Comparison of ENCODE assay signal across 20 cellular contexts in the genomic region with DNA sequence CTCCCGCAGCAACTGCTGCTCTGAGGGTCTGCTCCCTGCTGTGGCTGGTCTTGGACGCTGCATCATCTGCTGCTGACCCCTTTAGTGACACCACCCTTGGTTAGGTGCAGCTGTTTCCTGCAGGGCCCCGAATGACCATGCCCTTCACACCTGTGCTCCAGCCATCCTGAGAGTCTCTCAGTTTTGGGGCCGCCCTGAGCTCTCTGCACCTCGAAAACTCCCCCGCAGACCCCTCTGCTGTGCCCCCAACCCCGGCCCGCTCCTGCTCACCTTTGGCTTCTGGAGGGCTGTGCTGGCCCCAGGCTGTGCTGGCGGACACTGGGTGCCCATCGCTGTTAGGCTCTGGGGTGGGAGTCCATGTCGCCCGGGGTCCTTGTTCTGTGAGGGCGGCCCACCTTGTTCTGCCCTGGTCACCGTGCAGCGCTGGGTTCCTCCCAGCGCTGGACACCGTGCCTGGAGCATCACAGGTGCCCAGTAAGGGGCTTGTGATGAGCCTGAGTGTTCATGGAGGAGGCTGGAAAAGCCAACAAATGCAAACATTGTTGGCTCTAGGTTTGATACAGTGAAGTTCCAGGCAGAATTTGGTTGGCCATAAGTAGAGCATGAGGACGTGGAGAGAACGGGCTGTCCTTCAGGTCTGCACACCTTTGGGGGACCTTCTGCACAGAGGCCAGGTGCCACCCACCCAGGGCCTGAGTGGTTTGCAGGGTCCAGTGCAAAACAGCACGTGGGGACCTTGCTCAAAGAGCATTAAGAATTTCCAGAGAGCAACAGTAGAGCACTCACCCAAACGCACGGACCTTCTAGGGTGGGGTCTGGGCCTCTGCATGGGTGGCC. TPM values are rescaled to one million over a fixed set of nuclear protein-coding genes. Genes with fewer than 3 reads are reported as not detected.
DNase-seq lines count a peak whose midpoint lies in the region; ATAC-seq, FAIRE-seq and TF ChIP-seq lines count a peak whose summit lies in the region.
"Had no signal": no experiment of that assay in that cellular context is flagged by ENCODE, and none has a peak within 500 bp of the region (broad histone marks: within the 10 kb centered on the region; RNA-seq: fewer than 3 reads in every experiment).

No MANE protein-coding gene starts in this region.

- H3K4me1 ChIP-seq in RWPE2 (ENCODE audit: insufficient read depth, poor library complexity, severe bottlenecking) (peaks cover 4% of the 10 kb centered on the region), HepG2 (ENCODE audit: insufficient read depth, low read length) (peaks cover under 1% of the 10 kb centered on the region; the same call in 1 of the 2 replicates)

- H3K27ac ChIP-seq in RWPE2 (ENCODE audit: poor library complexity, severe bottlenecking) (no peak overlapping the region), HepG2 (ENCODE audit: extremely low read length, insufficient read depth, low read length) (no peak overlapping the region), caudate nucleus (ENCODE audit: low read depth, low read length) (no peak overlapping the region)

- peaks cover 2% of the 10 kb centered on the region for H3K9me3 Mint-ChIP-seq in stimulated activated memory B cell treated with anti-CD40 and anti-IgM and Interleukin-4, amounts not matched to agents 10 μg/mL and 1 μg/mL and 100 μg/mL, for 72 hours
- H3K9me3 Mint-ChIP-seq: dendritic cell treated with granulocyte-macrophage colony-stimulating factor and Interleukin-4, amounts not matched to agents 40 ng/mL and 50 ng/mL, for 4 days had no signal

- intact Hi-C loops in HepG2 (cut with micrococcal nuclease; ENCODE audit: unreplicated experiment): no loop called here

- no peak overlapping the region for H3K4me2 ChIP-seq in HepG2 (ENCODE audit: low read depth, low read length)

- in situ Hi-C loops in HepG2 (cut with HindIII; ENCODE audit: extremely low pct_ligation_motif_present, low pct_unique_long_range_greater_than_20kb): loop anchor here (10.0 kb wide), 1 partner anchor 280 kb away; no protein-coding TSS in a partner anchor

- no peaks in the 10 kb centered on the region for H3K36me3 Mint-ChIP-seq in stimulated activated memory B cell treated with anti-CD40 and anti-IgM and Interleukin-4, amounts not matched to agents 10 μg/mL and 1 μg/mL and 100 μg/mL, for 72 hours
- H3K36me3 Mint-ChIP-seq: IgD-negative memory B cell had no signal

- peaks cover 14% of the 10 kb centered on the region for H3K4me1 Mint-ChIP-seq in stimulated activated memory B cell treated with anti-CD40 and anti-IgM and Interleukin-4, amounts not matched to agents 10 μg/mL and 1 μg/mL and 100 μg/mL, for 72 hours

- H3K79me2 ChIP-seq in HepG2 (ENCODE audit: insufficient read depth, low read length): no peaks in the 10 kb centered on the region

- POLR2A ChIA-PET in HepG2 (lab: Yijun Ruan, JAX): no interaction called here

- no peaks in the 10 kb centered on the region for H3K27me3 ChIP-seq in RWPE2 (ENCODE audit: insufficient read depth, poor library complexity, severe bottlenecking)
- peaks cover 0 to 6% of the 10 kb centered on the region in 2 experiments; a peak in 2 of 5 replicates for H3K27me3 ChIP-seq in HepG2 (ENCODE audit: control insufficient read depth in 1 of 2, insufficient read depth in 2 of 2, low read length in 2 of 2)
- H3K27me3 ChIP-seq: tibial nerve had no signal

- H3K4me3 ChIP-seq in RWPE2 (ENCODE audit: severe bottlenecking) (no peak overlapping the region), HepG2 (replicated peaks in 1 of 3; ENCODE audit: insufficient read depth in 1 of 3, low read depth in 2 of 3, low read length in 3 of 3) (no peak overlapping the region)
- H3K4me3 ChIP-seq: tibial nerve had no signal

- no peak overlapping the region for H3K4me3 Mint-ChIP-seq in stimulated activated memory B cell treated with anti-CD40 and anti-IgM and Interleukin-4, amounts not matched to agents 10 μg/mL and 1 μg/mL and 100 μg/mL, for 72 hours
- H3K4me3 Mint-ChIP-seq: dendritic cell treated with granulocyte-macrophage colony-stimulating factor and Interleukin-4, amounts not matched to agents 40 ng/mL and 50 ng/mL, for 4 days; IgD-negative memory B cell; T-helper 17 cell had no signal

- FAIRE-seq in HepG2 (lab: Jason Lieb, UNC): no peak
- no peak for FAIRE-seq in RCC 7860 (lab: Jason Lieb, UNC)

- no peak for TF ChIP-seq CTCF in RWPE2 (IDR thresholded peaks at IDR 0.05; ENCODE audit: poor library complexity, severe bottlenecking)
- TF ChIP-seq CTCF in HepG2 (CRISPR knock-in tag; IDR thresholded peaks at IDR 0.05): no peak

- H3K9me3 ChIP-seq in RWPE2 (ENCODE audit: severe bottlenecking): no peaks in the 10 kb centered on the region
- no peaks in the 10 kb centered on the region for H3K9me3 ChIP-seq in HepG2 (ENCODE audit: low read length)
- H3K9me3 ChIP-seq: tibial nerve had no signal

- TF ChIP-seq RAD21 in HepG2 (CRISPR knock-in tag; IDR thresholded peaks at IDR 0.05): no peak

- H2AFZ ChIP-seq in HepG2 (ENCODE audit: low read length): no peak overlapping the region

- no peaks in the 10 kb centered on the region for H3K27me3 Mint-ChIP-seq in stimulated activated memory B cell treated with anti-CD40 and anti-IgM and Interleukin-4, amounts not matched to agents 10 μg/mL and 1 μg/mL and 100 μg/mL, for 72 hours
- H3K27me3 Mint-ChIP-seq: dendritic cell treated with granulocyte-macrophage colony-stimulating factor and Interleukin-4, amounts not matched to agents 40 ng/mL and 50 ng/mL, for 4 days; IgD-negative memory B cell; T-helper 17 cell had no signal

- no peak overlapping the region for H3K9ac ChIP-seq in HepG2 (ENCODE audit: insufficient read depth, low read depth, low read length)

- CTCF ChIA-PET in HepG2 (lab: Yijun Ruan, JAX; ENCODE audit: low intra/inter-chr PET ratio, low total read pairs): no interaction called here

- peak; percentile 58 for DNase-seq in activated effector memory CD4-positive, alpha-beta T cell treated with anti-CD3 and anti-CD28 coated beads, Interleukin-2, amount 50 U/mL, for 16 hours
- no peak for DNase-seq in activated effector memory CD4-positive, alpha-beta T cell treated with Interleukin-2 at 50 U/mL for 16 hours
- DNase-seq in RWPE2 (ENCODE audit: low spot score) (peak; percentile 56), HepG2 (ENCODE audit: low spot score) (no peak), caudate nucleus (lab: John Stamatoyannopoulos, UW) (no peak), NCI-H2227 (lab: John Stamatoyannopoulos, UW; ENCODE audit: unreplicated experiment) (no peak), RCC 7860 (ENCODE audit: low spot score) (no peak)
- DNase-seq: amygdala; Calu3; GDM1; NCI-H1092 treated with DMSO at 0.1 percent for 48 hours; NCI-H226; OCI-M1; stimulated activated CD4-positive, alpha-beta T cell treated with anti-CD3 and anti-CD28 coated beads, Interleukin-1b, Interleukin-23, amount 100 ng/mL, for 48 hours; T-helper 17 cell had no signal

- no peaks in the 10 kb centered on the region for H4K20me1 ChIP-seq in HepG2 (ENCODE audit: insufficient read depth, low read length)

- H3K27ac Mint-ChIP-seq in stimulated activated memory B cell treated with anti-CD40 and anti-IgM and Interleukin-4, amounts not matched to agents 10 μg/mL and 1 μg/mL and 100 μg/mL, for 72 hours: no peak overlapping the region
- H3K27ac Mint-ChIP-seq: dendritic cell treated with granulocyte-macrophage colony-stimulating factor and Interleukin-4, amounts not matched to agents 40 ng/mL and 50 ng/mL, for 4 days; IgD-negative memory B cell; T-helper 17 cell had no signal

- ATAC-seq in RWPE2 (ENCODE audit: low read depth) (no peak), HepG2 (peak; percentile 28)
- ATAC-seq in stimulated activated memory B cell treated with anti-CD40 and anti-IgM and Interleukin-4, amounts not matched to agents 10 μg/mL and 1 μg/mL and 100 μg/mL, for 72 hours: peak; percentile 44
- ATAC-seq: esophagus mucosa, T-helper 17 cell had no signal

- no TSS peak for BruUV-seq in HepG2 (replicated peaks; lab: Mats Ljungman, UMichigan)

- no peak for TF ChIP-seq EP300 in HepG2 (IDR thresholded peaks at IDR 0.05; ENCODE audit: low read depth in 2 of 2, low read length in 2 of 2)
- TF ChIP-seq EP300 in HepG2 (CRISPR knock-in tag; IDR thresholded peaks at IDR 0.05; ENCODE audit: borderline replicate concordance): no peak

- TF ChIP-seq POLR2A in HepG2 (IDR thresholded peaks at IDR 0.05; ENCODE audit: insufficient read depth in 1 of 2, low read depth in 2 of 2, low read length in 2 of 2): no peak

- H3K36me3 ChIP-seq in RWPE2 (ENCODE audit: low read depth) (no peaks in the 10 kb centered on the region), HepG2 (replicated peaks in 1 of 2; ENCODE audit: control insufficient read depth in 1 of 2, insufficient read depth in 2 of 2, low read length in 2 of 2) (no peaks in the 10 kb centered on the region)

- 25% methylated on average over 4 of the region's 22 CpGs for WGBS in HepG2 (ENCODE audit: low lambda C conversion rate)

RNA-seq across cellular contexts. Expression of a gene that starts 12.3 kb away (rescaled TPM):
- total RNA-seq in HepG2 (2016; rRNA removed; fragmentation: Illumina TruSeq; extraction: Trizol): 0.24 and 0.42 TPM in 2 replicates
- 0.09 and 0.30 TPM in 2 replicates for total RNA-seq in HepG2 (2016; cell fraction: cytosol; rRNA removed; fragmentation: Illumina TruSeq; extraction: Trizol; ENCODE audit: low read depth)
- 0.13 and 0.30 TPM in 2 replicates for total RNA-seq in HepG2 (2016; cell fraction: insoluble cytoplasmic fraction; rRNA removed; fragmentation: Illumina TruSeq; extraction: Trizol)
- total RNA-seq in HepG2 (2016; cell fraction: membrane; rRNA removed; fragmentation: Illumina TruSeq; extraction: Trizol): 0.56 and 0.72 TPM in 2 replicates
- total RNA-seq in HepG2 (2016; cell fraction: nucleus; rRNA removed; fragmentation: Illumina TruSeq; extraction: Trizol): 1.0 and 2.3 TPM in 2 replicates
- polyA plus RNA-seq in HepG2 (2011; rRNA removed): 14.5 and 17.9 TPM in 2 replicates
- 12.3 and 15.2 TPM in 2 replicates for polyA plus RNA-seq in HepG2 (2011; cell fraction: cytosol; rRNA removed)
- polyA plus RNA-seq in HepG2 (2011; cell fraction: nucleus; rRNA removed): 97.1 and 99.3 TPM in 2 replicates
- polyA plus RNA-seq in HepG2 (2012): 7.0 and 10.3 TPM in 2 replicates
- 0.44 and 0.71 TPM in 2 replicates for polyA plus RNA-seq in HepG2 (2016; cell fraction: cytosol; fragmentation: Illumina TruSeq; extraction: Trizol; ENCODE audit: low read depth)
- 0.98 and 1.0 TPM in 2 replicates for polyA plus RNA-seq in HepG2 (2016; cell fraction: insoluble cytoplasmic fraction; fragmentation: Illumina TruSeq; extraction: Trizol; ENCODE audit: low read depth)
- 0.39 and 0.88 TPM in 2 replicates for polyA plus RNA-seq in HepG2 (2016; cell fraction: membrane; fragmentation: Illumina TruSeq; extraction: Trizol; ENCODE audit: low read depth)
- 2.9 and 3.4 TPM in 2 replicates for polyA plus RNA-seq in HepG2 (2016; cell fraction: nucleus; fragmentation: Illumina TruSeq; extraction: Trizol; ENCODE audit: insufficient read depth, low read depth)
- polyA minus RNA-seq in HepG2 (2011; rRNA and poly(A)+ RNA removed; ENCODE audit: low replicate concordance): 33.1 and 57.2 TPM in 2 replicates
- 6.9 and 10.2 TPM in 2 replicates for polyA minus RNA-seq in HepG2 (2011; cell fraction: cytosol; rRNA and poly(A)+ RNA removed)
- 15.7 and 18.6 TPM in 2 replicates for polyA minus RNA-seq in HepG2 (2011; cell fraction: nucleus; rRNA and poly(A)+ RNA removed)

RNA-seq across cellular contexts. Expression of a gene that starts 56.1 kb away (rescaled TPM):
- 13.5 and 25.1 TPM in 2 replicates for total RNA-seq in HepG2 (2016; rRNA removed; fragmentation: Illumina TruSeq; extraction: Trizol)
- 11.1 and 12.1 TPM in 2 replicates for total RNA-seq in HepG2 (2016; cell fraction: cytosol; rRNA removed; fragmentation: Illumina TruSeq; extraction: Trizol; ENCODE audit: low read depth)
- total RNA-seq in HepG2 (2016; cell fraction: insoluble cytoplasmic fraction; rRNA removed; fragmentation: Illumina TruSeq; extraction: Trizol): 12.9 and 25.2 TPM in 2 replicates
- total RNA-seq in HepG2 (2016; cell fraction: membrane; rRNA removed; fragmentation: Illumina TruSeq; extraction: Trizol): 17.4 and 19.2 TPM in 2 replicates
- 22.7 and 24.9 TPM in 2 replicates for total RNA-seq in HepG2 (2016; cell fraction: nucleus; rRNA removed; fragmentation: Illumina TruSeq; extraction: Trizol)
- polyA plus RNA-seq in HepG2 (2011; rRNA removed): 20.4 and 31.7 TPM in 2 replicates
- 24.7 and 33.2 TPM in 2 replicates for polyA plus RNA-seq in HepG2 (2011; cell fraction: cytosol; rRNA removed)
- polyA plus RNA-seq in HepG2 (2011; cell fraction: nucleus; rRNA removed): 25.3 and 29.3 TPM in 2 replicates
- polyA plus RNA-seq in HepG2 (2012): 12.3 and 15.4 TPM in 2 replicates
- 13.5 and 14.7 TPM in 2 replicates for polyA plus RNA-seq in HepG2 (2016; cell fraction: cytosol; fragmentation: Illumina TruSeq; extraction: Trizol; ENCODE audit: low read depth)
- 12.3 and 15.0 TPM in 2 replicates for polyA plus RNA-seq in HepG2 (2016; cell fraction: insoluble cytoplasmic fraction; fragmentation: Illumina TruSeq; extraction: Trizol; ENCODE audit: low read depth)
- 18.5 and 19.8 TPM in 2 replicates for polyA plus RNA-seq in HepG2 (2016; cell fraction: membrane; fragmentation: Illumina TruSeq; extraction: Trizol; ENCODE audit: low read depth)
- 39.4 and 41.1 TPM in 2 replicates for polyA plus RNA-seq in HepG2 (2016; cell fraction: nucleus; fragmentation: Illumina TruSeq; extraction: Trizol; ENCODE audit: insufficient read depth, low read depth)
- 19.7 and 24.8 TPM in 2 replicates for polyA minus RNA-seq in HepG2 (2011; rRNA and poly(A)+ RNA removed; ENCODE audit: low replicate concordance)
- polyA minus RNA-seq in HepG2 (2011; cell fraction: cytosol; rRNA and poly(A)+ RNA removed): 10.5 and 11.6 TPM in 2 replicates
- polyA minus RNA-seq in HepG2 (2011; cell fraction: nucleus; rRNA and poly(A)+ RNA removed): 5.3 and 7.3 TPM in 2 replicates

Comparison
In these comparisons a context has a peak if more than half of its experiments do, and no peak if none do; other contexts are left out.
1. DNase-seq: peak in activated effector memory CD4-positive, alpha-beta T cell treated with anti-CD3 and anti-CD28 coated beads, Interleukin-2, amount 50 U/mL, for 16 hours (single experiment) and RWPE2 (single experiment); none in activated effector memory CD4-positive, alpha-beta T cell treated with Interleukin-2 at 50 U/mL for 16 hours (single experiment), HepG2 (single experiment), caudate nucleus (0 of 61), NCI-H2227 (single experiment) and RCC 7860 (single experiment).